ENCODE assay signal across 1 cellular context in genomic region chr1:6045561-6045960, GRCh38.
TF ChIP-seq lines count a peak whose summit lies in the region.

Gene KCNAB2 (plus strand): TSS chr1:6045888. CDS start chr1:6051537, 5,649 bp downstream.

TF ChIP-seq in SK-N-SH treated with all-trans-retinoic acid at 6 μM for 48 hours, 23 proteins besides CTCF, POLR2A, EP300 and RAD21 (continued from another document):
- TF ChIP-seq CREB5 (CRISPR knock-in tag; IDR thresholded peaks at IDR 0.05; ENCODE audit: low read depth): no peak
- TF ChIP-seq POU6F1 (CRISPR knock-in tag; IDR thresholded peaks at IDR 0.05; ENCODE audit: borderline replicate concordance, low read depth): no peak
- TF ChIP-seq GLIS3 (CRISPR knock-in tag; IDR thresholded peaks at IDR 0.05): no peak
- no peak for TF ChIP-seq ARNTL (CRISPR knock-in tag; IDR thresholded peaks at IDR 0.05; ENCODE audit: borderline replicate concordance, low read depth)
- TF ChIP-seq ESRRG (CRISPR knock-in tag; IDR thresholded peaks at IDR 0.05): no peak
TF ChIP-seq in SK-N-SH treated with all-trans-retinoic acid at 6 μM for 48 hours: peak in this region for 0.
